In the genomic region with DNA sequence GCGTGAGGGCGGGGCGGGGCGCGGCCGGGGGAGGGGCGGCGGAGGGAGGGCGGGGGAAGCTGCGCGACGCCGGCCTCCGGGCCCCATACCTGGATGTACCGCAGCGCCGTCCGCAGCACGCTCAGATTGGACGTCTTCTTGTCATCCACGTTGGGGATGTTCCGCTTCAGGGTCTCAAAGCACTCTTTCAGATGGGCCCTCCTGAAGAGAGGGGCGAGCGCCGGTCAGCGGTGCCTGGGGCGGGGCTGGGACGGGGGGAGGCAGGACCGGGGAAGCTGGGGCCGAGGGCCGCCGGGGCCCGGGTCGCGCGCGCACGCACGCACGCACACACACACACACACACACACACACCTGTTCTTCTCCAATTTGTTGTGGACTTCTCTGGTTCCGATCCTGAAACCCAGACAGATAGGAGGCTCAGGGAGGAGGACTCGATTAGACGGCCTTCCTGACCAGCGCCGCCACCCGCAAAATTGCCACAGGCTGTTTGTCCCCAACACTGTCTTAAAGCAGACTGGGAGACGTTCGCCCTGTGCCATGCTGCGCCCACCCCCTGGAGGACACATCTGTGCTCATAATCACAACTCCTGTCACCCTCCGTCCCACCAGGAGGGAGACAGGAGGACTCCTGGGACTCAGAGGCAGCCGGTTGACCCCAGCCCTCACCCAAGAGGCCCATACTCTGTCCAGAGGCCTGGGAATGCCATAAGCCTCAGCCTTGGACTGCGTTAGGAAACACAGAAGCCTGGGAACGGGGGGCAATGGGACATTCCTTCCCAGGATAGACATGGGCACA, we compare ENCODE assay signal across 8 cellular contexts. TPM values are rescaled to one million over a fixed set of nuclear protein-coding genes. Genes with fewer than 3 reads are reported as not detected.
A peak's percentile ranks its signal among the peaks of the same experiment; 100 is the strongest.
DNase-seq lines count a peak whose midpoint lies in the region; ATAC-seq and TF ChIP-seq lines count a peak whose summit lies in the region.

No MANE protein-coding gene starts in this region.

- peak overlapping the region; percentile 54 for H3K4me3 ChIP-seq in HUES6 (ENCODE audit: low read depth, low read length)
- H3K4me3 ChIP-seq in mammary epithelial cell (replicated peaks in 1 of 3; ENCODE audit: insufficient read depth in 1 of 3, low read depth in 2 of 3, low read length in 3 of 3) = peak overlapping the region in 1 of 3 experiments; percentile 2
- H3K4me3 ChIP-seq in mononuclear cell (ENCODE audit: low read length) = peak overlapping the region; percentile 12

- intact Hi-C loops in mammary epithelial cell (cut with micrococcal nuclease) = loop anchor here (2.0 kb wide), 1 partner anchor 13 kb away; no protein-coding TSS in a partner anchor
- intact Hi-C loops in head of caudate nucleus (cut with DNase I) = loop anchor here (5.0 kb wide), 1 partner anchor 198 kb away; a partner anchor contains a TSS

- H3K27me3 ChIP-seq in HUES6 (ENCODE audit: control insufficient read depth, insufficient read depth, low read length) (no peaks in the 10 kb centered on the region), mammary epithelial cell (ENCODE audit: insufficient read depth, low read length) (no peaks in the 10 kb centered on the region), mononuclear cell (ENCODE audit: insufficient read depth, low read length) (no peaks in the 10 kb centered on the region)

- 88% methylated on average over 11 of the region's 53 CpGs for WGBS in mammary epithelial cell (ENCODE audit: low coverage, missing lambda C conversion rate)

- H3K9ac ChIP-seq in HUES6 (ENCODE audit: low read length) = peak overlapping the region; percentile 52
- H3K9ac ChIP-seq in mammary epithelial cell (ENCODE audit: insufficient read depth, low read length) = no peak overlapping the region

- in situ Hi-C loops in mammary epithelial cell (cut with MboI; ENCODE audit: low sequenced_read_pairs in 2 of 2) = no loop called here

- peak overlapping the region; percentile 98 for H3K27ac ChIP-seq in 22Rv1
- H3K27ac ChIP-seq in HUES6 (ENCODE audit: low read depth, low read length) = no peak overlapping the region
- H3K27ac ChIP-seq in mammary epithelial cell (ENCODE audit: insufficient read depth, low read depth, low read length) = peak overlapping the region; percentile 94

- H3K9me3 ChIP-seq in HUES6 (ENCODE audit: control insufficient read depth, insufficient read depth, low read depth, low read length) (no peaks in the 10 kb centered on the region), mammary epithelial cell (replicated peaks; ENCODE audit: insufficient read depth, low read length) (no peaks in the 10 kb centered on the region), mononuclear cell (ENCODE audit: low read depth, low read length) (no peaks in the 10 kb centered on the region)

- DNase-seq in mammary epithelial cell = no peak
- no peak for DNase-seq in NCI-H2107 treated with DMSO at 0.1 percent for 48 hours (lab: John Stamatoyannopoulos, UW; ENCODE audit: unreplicated experiment)
- no peak for DNase-seq in medulla oblongata (ENCODE audit: extremely low spot score)
- no peak for DNase-seq in head of caudate nucleus

- TSS peak; percentile 84 for BruUV-seq in mammary epithelial cell (replicated peaks; lab: Mats Ljungman, UMichigan)

- H3K79me2 ChIP-seq in mammary epithelial cell (ENCODE audit: insufficient read depth, low read length) = peaks cover 68% of the 10 kb centered on the region

- H3K4me1 ChIP-seq in HUES6 (ENCODE audit: control insufficient read depth, insufficient read depth, low read length) (peaks cover 47% of the 10 kb centered on the region), mammary epithelial cell (ENCODE audit: insufficient read depth, low read length) (peaks cover 59% of the 10 kb centered on the region), mononuclear cell (ENCODE audit: insufficient read depth, low read length) (peaks cover 75% of the 10 kb centered on the region)

- peak overlapping the region; percentile 63 for H3K4me2 ChIP-seq in mammary epithelial cell (ENCODE audit: insufficient read depth, low read depth, low read length)

- CTCF ChIA-PET in mammary epithelial cell (lab: Charles Lee; ENCODE audit: low non-redundant PET) = no interaction called here

- dilution Hi-C loops in mammary epithelial cell (cut with HindIII; ENCODE audit: low sequenced_read_pairs) = no loop called here

- no peak overlapping the region for H2AFZ ChIP-seq in mammary epithelial cell (ENCODE audit: low read depth, low read length)

- H3K36me3 ChIP-seq in HUES6 (ENCODE audit: control insufficient read depth, insufficient read depth, low read length) (no peaks in the 10 kb centered on the region), mammary epithelial cell (ENCODE audit: insufficient read depth, low read length) (no peaks in the 10 kb centered on the region)

- no peaks in the 10 kb centered on the region for H4K20me1 ChIP-seq in mammary epithelial cell (ENCODE audit: insufficient read depth, low read length)

- ATAC-seq in GM19463 (IDR thresholded peaks at IDR 0.05; ENCODE audit: unreplicated experiment) = no peak

- TF ChIP-seq CTCF in 22Rv1 (IDR thresholded peaks at IDR 0.05) = no peak
- no peak for TF ChIP-seq CTCF in mammary epithelial cell (conservative IDR thresholded peaks at IDR 0.05 in 1 of 2, IDR thresholded peaks at IDR 0.05 in 1 of 2; ENCODE audit: extremely low read depth in 1 of 2, insufficient read depth in 1 of 2, low read depth in 1 of 2, low read length in 2 of 2)

RNA-seq across cellular contexts. Expression of a gene that starts 6.7 kb away (rescaled TPM):
- total RNA-seq in mammary epithelial cell (10 to 100 TPM in 1 of 2 donors, 1 to 10 TPM in 1; 5.5 to 32.3 TPM), mononuclear cell (18.1 TPM)
- polyA plus RNA-seq in mammary epithelial cell = 4.1 TPM
- 7.8 TPM for polyA minus RNA-seq in mammary epithelial cell

RNA-seq across cellular contexts. Expression of a gene that starts 56.9 kb away (rescaled TPM):
- total RNA-seq in mammary epithelial cell (10 to 100 TPM; 28.2 to 32.5 TPM), mononuclear cell (52.9 TPM)
- 24.4 TPM for polyA plus RNA-seq in mammary epithelial cell
- polyA minus RNA-seq in mammary epithelial cell = 30.1 TPM

RNA-seq across cellular contexts. Expression of a gene that starts 57.9 kb away (rescaled TPM):
- total RNA-seq in mammary epithelial cell (10 to 100 TPM; 51.0 to 51.5 TPM), mononuclear cell (33.5 TPM)
- 15.9 TPM for polyA plus RNA-seq in mammary epithelial cell
- 23.9 TPM for polyA minus RNA-seq in mammary epithelial cell
